In the genomic region with DNA sequence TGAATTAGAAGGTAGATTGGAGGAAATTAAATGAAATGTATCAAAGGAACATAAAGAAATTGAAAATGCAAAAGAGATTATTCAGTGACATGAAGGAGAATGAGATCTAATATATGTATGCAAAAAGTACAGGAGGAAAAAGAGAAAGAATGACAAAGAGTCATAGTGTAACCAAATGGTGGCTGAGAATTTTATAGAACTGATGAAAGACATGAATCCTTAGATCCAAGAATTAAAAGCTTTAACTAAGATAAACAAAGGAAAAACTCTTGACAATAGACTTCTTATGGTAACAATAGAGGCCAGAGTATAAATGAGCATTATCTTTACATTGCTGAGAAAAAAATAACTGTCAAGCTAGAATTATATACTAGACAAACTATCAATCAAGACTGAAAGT, we compare ENCODE assay signal across 1 cellular context.
TF ChIP-seq lines count a peak whose summit lies in the region.

No MANE protein-coding gene starts in this region.

TF ChIP-seq in SK-N-SH treated with all-trans-retinoic acid at 6 μM for 48 hours, 23 proteins besides CTCF, POLR2A, EP300 and RAD21 (continued from another document):
- TF ChIP-seq, protein P1, sequence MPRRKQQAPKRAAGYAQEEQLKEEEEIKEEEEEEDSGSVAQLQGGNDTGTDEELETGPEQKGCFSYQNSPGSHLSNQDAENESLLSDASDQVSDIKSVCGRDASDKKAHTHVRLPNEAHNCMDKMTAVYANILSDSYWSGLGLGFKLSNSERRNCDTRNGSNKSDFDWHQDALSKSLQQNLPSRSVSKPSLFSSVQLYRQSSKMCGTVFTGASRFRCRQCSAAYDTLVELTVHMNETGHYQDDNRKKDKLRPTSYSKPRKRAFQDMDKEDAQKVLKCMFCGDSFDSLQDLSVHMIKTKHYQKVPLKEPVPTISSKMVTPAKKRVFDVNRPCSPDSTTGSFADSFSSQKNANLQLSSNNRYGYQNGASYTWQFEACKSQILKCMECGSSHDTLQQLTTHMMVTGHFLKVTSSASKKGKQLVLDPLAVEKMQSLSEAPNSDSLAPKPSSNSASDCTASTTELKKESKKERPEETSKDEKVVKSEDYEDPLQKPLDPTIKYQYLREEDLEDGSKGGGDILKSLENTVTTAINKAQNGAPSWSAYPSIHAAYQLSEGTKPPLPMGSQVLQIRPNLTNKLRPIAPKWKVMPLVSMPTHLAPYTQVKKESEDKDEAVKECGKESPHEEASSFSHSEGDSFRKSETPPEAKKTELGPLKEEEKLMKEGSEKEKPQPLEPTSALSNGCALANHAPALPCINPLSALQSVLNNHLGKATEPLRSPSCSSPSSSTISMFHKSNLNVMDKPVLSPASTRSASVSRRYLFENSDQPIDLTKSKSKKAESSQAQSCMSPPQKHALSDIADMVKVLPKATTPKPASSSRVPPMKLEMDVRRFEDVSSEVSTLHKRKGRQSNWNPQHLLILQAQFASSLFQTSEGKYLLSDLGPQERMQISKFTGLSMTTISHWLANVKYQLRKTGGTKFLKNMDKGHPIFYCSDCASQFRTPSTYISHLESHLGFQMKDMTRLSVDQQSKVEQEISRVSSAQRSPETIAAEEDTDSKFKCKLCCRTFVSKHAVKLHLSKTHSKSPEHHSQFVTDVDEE (CRISPR knock-in tag; IDR thresholded peaks at IDR 0.05): no peak
- TF ChIP-seq BACH2 (CRISPR knock-in tag; IDR thresholded peaks at IDR 0.05; ENCODE audit: borderline replicate concordance): no peak
- no peak for TF ChIP-seq PPARA (CRISPR knock-in tag; IDR thresholded peaks at IDR 0.05; ENCODE audit: borderline replicate concordance)
- no peak for TF ChIP-seq ARNTL (CRISPR knock-in tag; IDR thresholded peaks at IDR 0.05; ENCODE audit: borderline replicate concordance, low read depth)
